ENCODE assay signal across 8 cellular contexts in the genomic region with DNA sequence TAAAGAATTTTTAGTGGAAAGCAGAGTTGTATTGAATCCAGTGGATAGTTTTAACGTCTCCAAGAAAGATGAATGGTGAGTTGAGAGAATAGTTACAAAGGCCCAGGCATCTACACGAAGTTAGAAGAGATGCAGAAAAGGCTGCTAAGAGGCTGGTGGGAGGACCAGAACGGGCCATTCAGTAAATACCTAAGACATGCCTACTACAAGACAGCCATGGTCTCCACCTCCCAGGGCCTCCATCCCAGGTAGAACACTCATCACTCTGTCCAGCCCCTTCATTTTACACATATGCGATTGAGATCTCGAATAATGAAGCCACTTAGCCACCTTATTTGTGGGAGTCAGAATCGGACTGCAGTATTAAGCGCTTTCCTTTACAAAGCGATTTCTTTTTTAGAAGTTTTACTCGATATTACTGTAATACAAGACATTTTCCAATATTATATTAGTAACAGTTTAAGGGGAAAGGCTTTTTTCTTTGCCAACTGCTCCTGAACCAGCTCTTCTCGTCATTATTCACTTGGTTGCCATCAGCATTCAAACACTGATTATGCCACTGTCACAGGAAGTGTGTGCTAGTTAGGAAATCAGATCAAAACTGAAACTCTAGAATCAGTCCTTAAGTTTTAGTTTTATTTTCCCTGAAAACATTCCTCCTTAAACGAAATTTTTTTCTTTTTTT. TPM values are rescaled to one million over a fixed set of nuclear protein-coding genes. Genes with fewer than 3 reads are reported as not detected.
A peak's percentile ranks its signal among the peaks of the same experiment; 100 is the strongest.
DNase-seq lines count a peak whose midpoint lies in the region; ATAC-seq, FAIRE-seq and TF ChIP-seq lines count a peak whose summit lies in the region.

No MANE protein-coding gene starts in this region.

- SMC1A ChIA-PET in GM12878 (lab: Charles Lee; ENCODE audit: uncharacterized antibody, unreplicated experiment) = interaction anchor here (1.2 to 5.4 kb wide), 4 partner anchors 11 to 48 kb away, joined by 4 to 41 read pairs (median 11); no protein-coding TSS in a partner anchor

- no peak for TF ChIP-seq POLR2A in GM12878 (IDR thresholded peaks at IDR 0.05; ENCODE audit: low read depth, low read length)

- WGBS in GM12878 (ENCODE audit: insufficient coverage, insufficient replicate concordance, low lambda C conversion rate, missing lambda C conversion rate) = 13% methylated on average over 11 of the region's 11 CpGs

- RAD21 ChIA-PET in GM12878 (lab: Charles Lee; ENCODE audit: unreplicated experiment) = interaction anchor here (0.9 to 3.4 kb wide), 3 partner anchors 17 to 48 kb away, joined by 3 to 28 read pairs (median 8); no protein-coding TSS in a partner anchor

- H4K20me1 ChIP-seq in Karpas-422 (ENCODE audit: insufficient read depth, low read depth, low read length) (0 out of 2 replicates have a peak, but pooled peaks cover 7% of the 10 kb centered on the region), GM12878 (ENCODE audit: control insufficient read depth, insufficient read depth) (no peaks in the 10 kb centered on the region)

- BruUV-seq in GM12878 (replicated peaks; lab: Mats Ljungman, UMichigan) = no TSS peak

- H3K27me3 ChIP-seq in Karpas-422 (ENCODE audit: low read length) (no peaks in the 10 kb centered on the region), GM12878 (replicated peaks in 1 of 2; ENCODE audit: control insufficient read depth in 2 of 2, insufficient read depth in 2 of 2, low read length in 1 of 2) (no peaks in the 10 kb centered on the region), mononuclear cell (ENCODE audit: insufficient read depth, low read length) (no peaks in the 10 kb centered on the region)

- H3K4me2 ChIP-seq in Karpas-422 (ENCODE audit: low read depth, low read length, poor library complexity, severe bottlenecking) (peak overlapping the region; percentile 97), GM12878 (ENCODE audit: control insufficient read depth, insufficient read depth) (peak overlapping the region; percentile 92)

- no peak for TF ChIP-seq CTCF in GM12878 (IDR thresholded peaks at IDR 0.05 in 2 of 3, conservative IDR thresholded peaks at IDR 0.05 in 1 of 3; ENCODE audit: control insufficient read depth in 2 of 3, extremely low read depth in 1 of 3, insufficient read depth in 1 of 3, low read depth in 3 of 3, low read length in 3 of 3)

- peaks cover 61% of the 10 kb centered on the region for H3K79me2 ChIP-seq in Karpas-422 (ENCODE audit: low read length)
- H3K79me2 ChIP-seq in GM12878 (ENCODE audit: control insufficient read depth, insufficient read depth, low read length) = peaks cover 33% of the 10 kb centered on the region

- 0 out of 3 replicates have a peak, but pooled peaks have one; percentile 11 for ATAC-seq in GM12878
- no peak for ATAC-seq in HG02981 (IDR thresholded peaks at IDR 0.05; ENCODE audit: unreplicated experiment)
- ATAC-seq in GM18868 (IDR thresholded peaks at IDR 0.05; ENCODE audit: unreplicated experiment) = no peak

- peak; percentile 25 for DNase-seq in ACHN
- DNase-seq in Karpas-422 = no peak
- no peak for DNase-seq in GM12878 (ENCODE audit: low read depth, low spot score)
- no peak for DNase-seq in NCI-H2227 treated with DMSO at 0.1 percent for 48 hours (lab: John Stamatoyannopoulos, UW)
- no peak for DNase-seq in stimulated activated naive CD4-positive, alpha-beta T cell treated with Interleukin-2 at 50 U/mL for 16 hours (lab: John Stamatoyannopoulos, UW)

- H3K4me3 ChIP-seq in Karpas-422 (ENCODE audit: low read length) (peak overlapping the region; percentile 99), GM12878 (peak overlapping the region; percentile 81), mononuclear cell (ENCODE audit: low read length) (peak overlapping the region; percentile 98)

- TF ChIP-seq EP300 in GM12878 (IDR thresholded peaks at IDR 0.05; ENCODE audit: borderline replicate concordance in 1 of 2, control insufficient read depth in 1 of 2, low read depth in 2 of 2, low read length in 2 of 2) = no peak

- CTCF ChIA-PET in GM12878 (lab: Yijun Ruan, JAX) = interaction anchor here (0.9 to 2.1 kb wide), 4 partner anchors 10 to 59 kb away, joined by 3 to 11 read pairs (median 6); no protein-coding TSS in a partner anchor

- H3K9me2 ChIP-seq in Karpas-422 (replicated peaks; ENCODE audit: insufficient read depth, low read length) = no peaks in the 10 kb centered on the region

- no peak for FAIRE-seq in GM12878 (lab: Jason Lieb, UNC)

- H3K9me3 ChIP-seq in Karpas-422 (ENCODE audit: low read length) (no peaks in the 10 kb centered on the region), GM12878 (replicated peaks; ENCODE audit: control insufficient read depth, insufficient read depth, low read length) (no peaks in the 10 kb centered on the region), mononuclear cell (ENCODE audit: low read depth, low read length) (no peaks in the 10 kb centered on the region)

- in situ Hi-C loops in ACHN (cut with HindIII; ENCODE audit: low pct_ligation_motif_present, low pct_unique_long_range_greater_than_20kb, low sequenced_read_pairs) = no loop called here
- in situ Hi-C loops in GM12878 (cut with MboI) = no loop called here

- no peak for TF ChIP-seq RAD21 in GM12878 (IDR thresholded peaks at IDR 0.05; ENCODE audit: insufficient read depth, low read depth, low read length)

- H3K27ac ChIP-seq in Karpas-422 (ENCODE audit: low read length) (no peak overlapping the region), GM12878 (ENCODE audit: control insufficient read depth, insufficient read depth) (peak overlapping the region; percentile 82; the same call in 1 of the 2 replicates)

- H2AFZ ChIP-seq in Karpas-422 (ENCODE audit: low read length) (no peak overlapping the region), GM12878 (ENCODE audit: control insufficient read depth, low read depth, low read length) (no peak overlapping the region)

- peaks cover 16% of the 10 kb centered on the region for H3K4me1 ChIP-seq in Karpas-422 (ENCODE audit: low read length)
- H3K4me1 ChIP-seq in GM12878 (ENCODE audit: control insufficient read depth, insufficient read depth, low read length) = peaks cover 17% of the 10 kb centered on the region
- H3K4me1 ChIP-seq in mononuclear cell (ENCODE audit: insufficient read depth, low read length) = peaks cover 53% of the 10 kb centered on the region

- H3K9ac ChIP-seq in Karpas-422 (ENCODE audit: low read length) (peak overlapping the region; percentile 95), GM12878 (ENCODE audit: control insufficient read depth, insufficient read depth, low read length) (peak overlapping the region; percentile 87)

- intact Hi-C loops in GM12878 (cut with micrococcal nuclease; ENCODE audit: unreplicated experiment) = loop anchor here (5.0 kb wide), 1 partner anchor 166 kb away; no protein-coding TSS in a partner anchor

- peaks cover 5% of the 10 kb centered on the region; the same call in 1 of the 2 replicates for H3K36me3 ChIP-seq in Karpas-422 (ENCODE audit: insufficient read depth, low read length)
- 0 out of 4 replicates have a peak, but pooled peaks cover 0 to 3% of the 10 kb centered on the region in 2 experiments for H3K36me3 ChIP-seq in GM12878 (ENCODE audit: control insufficient read depth in 2 of 2, insufficient read depth in 2 of 2, low read length in 1 of 2)

- POLR2A ChIA-PET in GM12878 (lab: Charles Lee) = interaction anchor here (0.5 to 2.2 kb wide), 4 partner anchors 11 to 395 kb away, joined by 4 to 20 read pairs (median 4); no protein-coding TSS in a partner anchor

TF ChIP-seq in GM12878, 131 proteins besides CTCF, POLR2A, EP300 and RAD21 (continues in another document):
- peak; percentile 22; the same call in 1 of the 2 replicates for TF ChIP-seq POLR2AphosphoS5 (IDR thresholded peaks at IDR 0.05; ENCODE audit: low read length)
- TF ChIP-seq HDGF (IDR thresholded peaks at IDR 0.05) = no peak
- no peak for TF ChIP-seq SIN3A (IDR thresholded peaks at IDR 0.05; ENCODE audit: low read depth, low read length)
- TF ChIP-seq TBL1XR1 (IDR thresholded peaks at IDR 0.05; ENCODE audit: low read depth, low read length) = no peak

RNA-seq across cellular contexts. Expression of a gene that starts 1.6 kb away (rescaled TPM):
- 13.4 and 19.9 TPM in 2 replicates for total RNA-seq in Karpas-422 (2014; rRNA removed; shearing (Covaris generic); ENCODE audit: low replicate concordance)
- total RNA-seq in GM12878 (2013; cell fraction: nucleolus; rRNA removed) = 28.3 and 29.2 TPM in 2 replicates
- total RNA-seq in GM12878 (2014; rRNA removed) (35.9 and 41.5 TPM in 2 replicates), GM12878 (2014; rRNA removed; fragmentation: Illumina TruSeq; extraction: Trizol) (33.6 and 34.0 TPM in 2 replicates), GM12878 (2021) (49.1 and 51.3 TPM in 2 replicates), mononuclear cell (96.8 TPM)
- polyA plus RNA-seq in GM12878 (2011; ENCODE audit: low read depth) = 84.8 TPM
- polyA plus RNA-seq in GM12878 (2011; rRNA removed) (184 and 225 TPM in 2 replicates), GM12878 (2014; fragmentation: Illumina TruSeq; extraction: Trizol) (58.6 and 69.7 TPM in 2 replicates), GM12878 (2014; fragmentation: Nextera tagmentation; extraction: Ambion mirVana) (100 to 1,000 TPM; 246 to 298 TPM), GM12878 (2014; rRNA removed) (54.5 and 62.3 TPM in 2 replicates), GM12878 (2016; fragmentation: Nextera tagmentation; extraction: Ambion mirVana) (100 to 1,000 TPM; 116 to 119 TPM)
- polyA plus RNA-seq in GM12878 (2011; cell fraction: cytosol; rRNA removed) = 123 and 164 TPM in 2 replicates
- 71.6 and 105 TPM in 2 replicates for polyA plus RNA-seq in GM12878 (2011; cell fraction: nucleus; rRNA removed)
- polyA plus RNA-seq in GM12878 (2012) = 43.5 and 55.4 TPM in 2 replicates
- polyA minus RNA-seq in GM12878 (2011; rRNA and poly(A)+ RNA removed) = 91.6 and 112 TPM in 2 replicates
- 18.4 and 19.9 TPM in 2 replicates for polyA minus RNA-seq in GM12878 (2011; cell fraction: cytosol; rRNA and poly(A)+ RNA removed)
- 14.9 and 18.1 TPM in 2 replicates for polyA minus RNA-seq in GM12878 (2011; cell fraction: nucleus; rRNA and poly(A)+ RNA removed)

RNA-seq across cellular contexts. Expression of a gene that starts 6.9 kb away (rescaled TPM):
- total RNA-seq in Karpas-422 (2014; rRNA removed; shearing (Covaris generic); ENCODE audit: low replicate concordance) = 0.41 and 2.2 TPM in 2 replicates
- 30.4 and 37.7 TPM in 2 replicates for total RNA-seq in GM12878 (2013; cell fraction: nucleolus; rRNA removed)
- total RNA-seq in GM12878 (2014; rRNA removed) (9.1 and 9.4 TPM in 2 replicates), GM12878 (2014; rRNA removed; fragmentation: Illumina TruSeq; extraction: Trizol) (6.4 and 6.7 TPM in 2 replicates), GM12878 (2021) (7.1 and 8.4 TPM in 2 replicates), mononuclear cell (35.7 TPM)
- polyA plus RNA-seq in GM12878 (2011; ENCODE audit: low read depth) = 4.8 TPM
- polyA plus RNA-seq in GM12878 (2011; rRNA removed) (12.1 and 12.9 TPM in 2 replicates), GM12878 (2014; fragmentation: Illumina TruSeq; extraction: Trizol) (8.0 and 8.3 TPM in 2 replicates), GM12878 (2014; fragmentation: Nextera tagmentation; extraction: Ambion mirVana) (1 to 10 TPM; 3.3 to 4.2 TPM), GM12878 (2014; rRNA removed) (7.1 and 7.2 TPM in 2 replicates), GM12878 (2016; fragmentation: Nextera tagmentation; extraction: Ambion mirVana) (1 to 10 TPM; 5.9 to 6.7 TPM)
- 11.7 and 15.5 TPM in 2 replicates for polyA plus RNA-seq in GM12878 (2011; cell fraction: cytosol; rRNA removed)
- polyA plus RNA-seq in GM12878 (2011; cell fraction: nucleus; rRNA removed) = 16.8 and 21.8 TPM in 2 replicates
- 3.7 and 6.1 TPM in 2 replicates for polyA plus RNA-seq in GM12878 (2012)
- 12.9 and 13.6 TPM in 2 replicates for polyA minus RNA-seq in GM12878 (2011; rRNA and poly(A)+ RNA removed)
- polyA minus RNA-seq in GM12878 (2011; cell fraction: cytosol; rRNA and poly(A)+ RNA removed) = 2.9 and 4.1 TPM in 2 replicates
- polyA minus RNA-seq in GM12878 (2011; cell fraction: nucleus; rRNA and poly(A)+ RNA removed) = 7.6 and 18.4 TPM in 2 replicates
